18 cellular contexts compared by ENCODE assay signal in the genomic region with DNA sequence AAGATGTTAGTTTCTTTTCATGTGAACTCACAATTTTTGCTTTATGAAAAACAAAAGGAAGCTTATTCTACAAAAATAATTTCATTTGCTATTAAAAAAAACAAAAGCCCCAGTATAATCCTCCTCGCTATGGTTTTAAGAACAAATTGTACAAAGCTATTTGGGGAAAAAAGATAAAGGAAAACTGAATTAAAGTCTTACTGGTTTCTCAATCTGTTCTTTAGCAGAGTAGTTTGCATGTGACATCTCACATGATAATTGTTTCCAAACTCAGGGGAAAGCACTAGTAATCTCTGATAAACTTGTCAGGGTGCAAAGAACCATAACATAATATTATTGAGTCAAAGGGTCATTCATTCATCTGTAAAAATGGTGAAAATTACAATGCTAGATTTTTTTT. TPM values are rescaled to one million over a fixed set of nuclear protein-coding genes. Genes with fewer than 3 reads are reported as not detected.
DNase-seq lines count a peak whose midpoint lies in the region; ATAC-seq and TF ChIP-seq lines count a peak whose summit lies in the region.
"Had no signal": no experiment of that assay in that cellular context is flagged by ENCODE, and none has a peak within 500 bp of the region (broad histone marks: within the 10 kb centered on the region; RNA-seq: fewer than 3 reads in every experiment).

No MANE protein-coding gene starts in this region.

- WGBS in hepatocyte (ENCODE audit: low lambda C conversion rate, missing lambda C conversion rate) = 66% methylated on average over 1 of the region's 1 CpG
- 26 to 37% methylated on average over 1 of the region's 1 CpG for WGBS in testis, 2 donors

- no peak for TF ChIP-seq POLR2A in testis (IDR thresholded peaks at IDR 0.05)

- H3K36me3 ChIP-seq in hepatocyte (replicated peaks; ENCODE audit: insufficient read depth, low read depth) (no peaks in the 10 kb centered on the region), testis (ENCODE audit: low read depth, missing control alignments) (no peaks in the 10 kb centered on the region)
- H3K36me3 ChIP-seq: MG63 had no signal

- H3K27me3 ChIP-seq in hepatocyte = no peaks in the 10 kb centered on the region
- no peaks in the 10 kb centered on the region for H3K27me3 ChIP-seq in testis
- H3K27me3 ChIP-seq: MG63 had no signal

- H3K4me1 ChIP-seq in hepatocyte (ENCODE audit: insufficient read depth) = peaks cover 5% of the 10 kb centered on the region
- H3K4me1 ChIP-seq in testis = peaks cover 16% of the 10 kb centered on the region

- H2AFZ ChIP-seq in hepatocyte = no peak overlapping the region

- H3K9me2 ChIP-seq in hepatocyte (replicated peaks; ENCODE audit: insufficient read depth) = no peaks in the 10 kb centered on the region

- H3K4me3 ChIP-seq in choroid plexus epithelial cell (ENCODE audit: low read depth, low read length) = no peak overlapping the region
- no peak overlapping the region for H3K4me3 ChIP-seq in hepatocyte
- H3K4me3 ChIP-seq in testis = no peak overlapping the region
- H3K4me3 ChIP-seq: MG63 had no signal

- H3K9me3 ChIP-seq in hepatocyte (ENCODE audit: low read depth) (no peaks in the 10 kb centered on the region), testis (no peaks in the 10 kb centered on the region)
- H3K9me3 ChIP-seq: MG63 had no signal

- H3K27ac ChIP-seq in hepatocyte (peak overlapping the region; percentile 80), testis (peak overlapping the region; percentile 76 to 89)

- H4K20me1 ChIP-seq in hepatocyte (ENCODE audit: insufficient read depth, poor library complexity, severe bottlenecking) = no peaks in the 10 kb centered on the region

- H3K79me2 ChIP-seq in hepatocyte = no peaks in the 10 kb centered on the region

- intact Hi-C loops in Right ventricle myocardium superior (cut with DNase I) (no loop called here), left cardiac atrium (cut with DNase I) (no loop called here), testis (cut with DNase I; ENCODE audit: low total_unique reads) (no loop called here)

- H3K4me2 ChIP-seq in hepatocyte = peak overlapping the region; percentile 20

- no peak for TF ChIP-seq CTCF in choroid plexus epithelial cell (conservative IDR thresholded peaks at IDR 0.05; ENCODE audit: low read depth, low read length)
- no peak for TF ChIP-seq CTCF in hepatocyte (IDR thresholded peaks at IDR 0.05; ENCODE audit: poor library complexity)
- TF ChIP-seq CTCF in testis (IDR thresholded peaks at IDR 0.05) = no peak

- ATAC-seq in Right ventricle myocardium superior (ENCODE audit: poor library complexity) (peak; percentile 81), left cardiac atrium (no peak), GM18502 (IDR thresholded peaks at IDR 0.05; ENCODE audit: poor library complexity, unreplicated experiment) (no peak)
- ATAC-seq: HCT116 had no signal

- DNase-seq in Right ventricle myocardium superior (no peak), left cardiac atrium (no peak), choroid plexus epithelial cell (ENCODE audit: low read depth) (peak; percentile 70), hepatocyte (ENCODE audit: low spot score) (peak; percentile 15), testis (no peak), germinal center (ENCODE audit: low spot score) (no peak), GDM1 (lab: John Stamatoyannopoulos, UW) (no peak)
- DNase-seq: AML-193, DMS79, KBM-7, NCI-H1105 treated with DMSO at 0.1 percent for 48 hours, NCI-H1930, NCI-H2171 had no signal

RNA-seq across cellular contexts. Expression of a gene that starts 2.9 kb away (rescaled TPM):
- total RNA-seq in Right ventricle myocardium superior (not detected), left cardiac atrium (not detected), hepatocyte (not detected in 2 replicates), testis (10 to 100 TPM; 17.8 to 41.1 TPM)
- polyA plus RNA-seq in hepatocyte (0.34 and 0.39 TPM in 2 replicates), testis (ENCODE audit: insufficient read depth, low read depth, low replicate concordance) (49.4 TPM)
- total RNA-seq: G401, NCI-H460 had no signal

Comparison
In these comparisons a context has a peak if more than half of its experiments do, and no peak if none do; other contexts are left out.
1. DNase-seq: peak in choroid plexus epithelial cell (single experiment) and hepatocyte (single experiment); none in Right ventricle myocardium superior (single experiment), left cardiac atrium (single experiment), testis (single experiment), germinal center (single experiment) and GDM1 (single experiment).
2. RNA of a gene that starts 2.9 kb away (total RNA-seq): 17.8 to 41.1 TPM in testis; not detected in Right ventricle myocardium superior (single experiment), not detected in left cardiac atrium and not detected in hepatocyte; every median in the first group is over 10 times any median in the second.